1 cellular context compared by ENCODE assay signal in genomic region chr10:91705948-91706670, GRCh38.
TF ChIP-seq lines count a peak whose summit lies in the region.

No MANE protein-coding gene starts in this region.

TF ChIP-seq in HepG2, 621 proteins besides CTCF, POLR2A, EP300 and RAD21 (continued from another document and continues in another):
- TF ChIP-seq ZNF710 (CRISPR knock-in tag; IDR thresholded peaks at IDR 0.05; ENCODE audit: borderline replicate concordance): peak; percentile 22; the same call in 1 of the 2 replicates
- no peak for TF ChIP-seq ERF (CRISPR knock-in tag; IDR thresholded peaks at IDR 0.05)
- TF ChIP-seq FOXK1 (CRISPR knock-in tag; IDR thresholded peaks at IDR 0.05; ENCODE audit: borderline replicate concordance, low read depth): peak; percentile 68; the same call in 1 of the 2 replicates
- TF ChIP-seq SALL1 (CRISPR knock-in tag; IDR thresholded peaks at IDR 0.05): peak; percentile 92
- TF ChIP-seq IKZF4 (CRISPR knock-in tag; IDR thresholded peaks at IDR 0.05; ENCODE audit: borderline replicate concordance, low read depth, not compliant biosample characterization): no peak
- TF ChIP-seq CEBPG (CRISPR knock-in tag; IDR thresholded peaks at IDR 0.05): peak; percentile 73
- TF ChIP-seq HDAC6 (IDR thresholded peaks at IDR 0.05; ENCODE audit: low read depth, low read length): no peak
- no peak for TF ChIP-seq KDM2A (CRISPR knock-in tag; IDR thresholded peaks at IDR 0.05; ENCODE audit: borderline replicate concordance, low read depth)
- no peak for TF ChIP-seq BATF2 (CRISPR knock-in tag; IDR thresholded peaks at IDR 0.05)
- TF ChIP-seq HOMEZ (CRISPR knock-in tag; IDR thresholded peaks at IDR 0.05; ENCODE audit: low read depth): peak; percentile 77; the same call in 1 of the 2 replicates
- peak; percentile 38; the same call in 1 of the 2 replicates for TF ChIP-seq ZNF331 (CRISPR knock-in tag; IDR thresholded peaks at IDR 0.05)
- TF ChIP-seq NFE2L1 (CRISPR knock-in tag; IDR thresholded peaks at IDR 0.05; ENCODE audit: borderline replicate concordance): no peak
- peak; percentile 86 for TF ChIP-seq CEBPB (IDR thresholded peaks at IDR 0.05; ENCODE audit: borderline replicate concordance, low read depth, low read length)
- TF ChIP-seq HMG20A (CRISPR knock-in tag; IDR thresholded peaks at IDR 0.05; ENCODE audit: borderline replicate concordance): peak; percentile 74; the same call in 1 of the 2 replicates
- TF ChIP-seq PTBP1 (IDR thresholded peaks at IDR 0.05; ENCODE audit: low read depth, low read length, poor library complexity, severe bottlenecking): no peak
- TF ChIP-seq SOX13 (IDR thresholded peaks at IDR 0.05): no peak
- 0 out of 4 replicates have a peak, but pooled peaks of 1 of the 2 experiments have one; percentile 20 for TF ChIP-seq SOX13 (CRISPR knock-in tag; conservative IDR thresholded peaks at IDR 0.05 in 1 of 2, IDR thresholded peaks at IDR 0.05 in 1 of 2)
- no peak for TF ChIP-seq TOE1 (CRISPR knock-in tag; IDR thresholded peaks at IDR 0.05)
- TF ChIP-seq POGK (CRISPR knock-in tag; conservative IDR thresholded peaks at IDR 0.05): peak; percentile 68; the same call in 1 of the 2 replicates
- TF ChIP-seq GMEB2 (CRISPR knock-in tag; IDR thresholded peaks at IDR 0.05; ENCODE audit: low read depth): no peak
- peak; percentile 52; the same call in 1 of the 2 replicates for TF ChIP-seq KDM3A (CRISPR knock-in tag; IDR thresholded peaks at IDR 0.05; ENCODE audit: low read depth)
- TF ChIP-seq ARID5B (CRISPR knock-in tag; IDR thresholded peaks at IDR 0.05): peak; percentile 86
- TF ChIP-seq ELF4 (CRISPR knock-in tag; IDR thresholded peaks at IDR 0.05; ENCODE audit: borderline replicate concordance): no peak
- TF ChIP-seq NR2F2 (IDR thresholded peaks at IDR 0.05; ENCODE audit: borderline replicate concordance, low read depth): peak; percentile 94
- TF ChIP-seq LCORL (IDR thresholded peaks at IDR 0.05): no peak
- TF ChIP-seq LCORL (CRISPR knock-in tag; IDR thresholded peaks at IDR 0.05): peak; percentile 54; the same call in 1 of the 2 replicates
- 0 out of 2 replicates have a peak, but pooled peaks have one; percentile 30 for TF ChIP-seq ZNF670 (CRISPR knock-in tag; IDR thresholded peaks at IDR 0.05; ENCODE audit: borderline replicate concordance)
- TF ChIP-seq TCF7L2 (IDR thresholded peaks at IDR 0.05; ENCODE audit: low read depth, low read length): peak; percentile 23; the same call in 1 of the 2 replicates
- peak; percentile 87 for TF ChIP-seq ZBTB7A (CRISPR knock-in tag; IDR thresholded peaks at IDR 0.05)
- TF ChIP-seq SYNCRIP (IDR thresholded peaks at IDR 0.05; ENCODE audit: insufficient read depth, low read depth, low read length): no peak
- TF ChIP-seq GPN1 (CRISPR knock-in tag; IDR thresholded peaks at IDR 0.05; ENCODE audit: borderline replicate concordance): no peak
- no peak for TF ChIP-seq MXI1 (IDR thresholded peaks at IDR 0.05; ENCODE audit: borderline replicate concordance, low read depth, low read length)
- TF ChIP-seq KDM5A (IDR thresholded peaks at IDR 0.05; ENCODE audit: borderline replicate concordance, low read length): no peak
- 0 out of 2 replicates have a peak, but pooled peaks have one; percentile 64 for TF ChIP-seq ZNF878 (CRISPR knock-in tag; IDR thresholded peaks at IDR 0.05)
- no peak for TF ChIP-seq RBFOX2 (IDR thresholded peaks at IDR 0.05; ENCODE audit: low read depth, low read length)
- TF ChIP-seq NFYC (CRISPR knock-in tag; IDR thresholded peaks at IDR 0.05): no peak
- TF ChIP-seq SKI (IDR thresholded peaks at IDR 0.05; ENCODE audit: partially characterized antibody): peak; percentile 81
- no peak for TF ChIP-seq ZNF18 (CRISPR knock-in tag; IDR thresholded peaks at IDR 0.05; ENCODE audit: insufficient replicate concordance)
- peak; percentile 66; the same call in 1 of the 2 replicates for TF ChIP-seq EHMT2 (IDR thresholded peaks at IDR 0.05; ENCODE audit: borderline replicate concordance, low read depth, low read length)
- peak; percentile 64; the same call in 1 of the 2 replicates for TF ChIP-seq MIER3 (CRISPR knock-in tag; IDR thresholded peaks at IDR 0.05; ENCODE audit: borderline replicate concordance)
- TF ChIP-seq TBX2 (CRISPR knock-in tag; IDR thresholded peaks at IDR 0.05; ENCODE audit: borderline replicate concordance): no peak
- TF ChIP-seq ZNF678 (CRISPR knock-in tag; IDR thresholded peaks at IDR 0.05): no peak
- TF ChIP-seq HIVEP1 (CRISPR knock-in tag; IDR thresholded peaks at IDR 0.05): no peak
- peak; percentile 96 for TF ChIP-seq ZBTB39 (CRISPR knock-in tag; IDR thresholded peaks at IDR 0.05)
- TF ChIP-seq ZBTB10 (CRISPR knock-in tag; IDR thresholded peaks at IDR 0.05; ENCODE audit: borderline replicate concordance): no peak
